33 cellular contexts compared by ENCODE assay signal in genomic region chr18:64765908-64766307, GRCh38.
"Had no signal": no experiment of that assay in that cellular context is flagged by ENCODE, and none has a peak within 500 bp of the region (broad histone marks: within the 10 kb centered on the region; RNA-seq: fewer than 3 reads in every experiment).

No MANE protein-coding gene starts in this region.

- H3K27ac ChIP-seq: adrenal gland, body of pancreas, cardiac muscle cell, colonic mucosa, WERI-Rb-1 had no signal

- H3K4me1 Mint-ChIP-seq: activated naive CD4-positive, alpha-beta T cell treated with anti-CD3 and anti-CD28 coated beads, Interleukin-2, amount 50 U/mL, for 24 hours; activated naive CD8-positive, alpha-beta T cell treated with anti-CD3 and anti-CD28 coated beads for 36 hours; activated naive CD8-positive, alpha-beta T cell treated with anti-CD3 and anti-CD28 coated beads, Interleukin-2, amount 50 U/mL, for 24 hours; T-helper 17 cell had no signal

- H3K36me3 ChIP-seq: adrenal gland, cardiac muscle cell, colonic mucosa, WERI-Rb-1 had no signal

- H3K9me3 Mint-ChIP-seq: activated B cell treated with CpG ODN at 0.5 μM for 24 hours, endodermal cell had no signal

- H3K27me3 ChIP-seq: adrenal gland, body of pancreas, cardiac muscle cell, colonic mucosa had no signal

- H3K4me3 Mint-ChIP-seq: activated B cell treated with CpG ODN at 0.5 μM for 24 hours; activated CD8-positive, alpha-beta T cell treated with anti-CD3 and anti-CD28 coated beads for 36 hours; activated naive CD4-positive, alpha-beta T cell treated with anti-CD3 and anti-CD28 coated beads for 36 hours; activated naive CD4-positive, alpha-beta T cell treated with anti-CD3 and anti-CD28 coated beads, Interleukin-2, amount 50 U/mL, for 24 hours; activated naive CD8-positive, alpha-beta T cell treated with anti-CD3 and anti-CD28 coated beads for 36 hours; activated naive CD8-positive, alpha-beta T cell treated with anti-CD3 and anti-CD28 coated beads, Interleukin-2, amount 50 U/mL, for 24 hours; activated T-helper 1 cell treated with anti-CD3 and anti-CD28 coated beads, Interleukin-12 subunit alpha, Interleukin-12 subunit beta, Interleukin-2, Interleukin-4 antibody, amounts not matched to agents 30 ng/mL and 10 ng/mL and 1 ng/mL, durations not matched to agents 14 hours and 24 hours and 36 hours; endodermal cell; T-helper 17 cell; T-helper 2 cell treated with Interferon-gamma antibody and Interleukin-4, amounts not matched to agents 5 μg/mL and 100 μg/mL, for 36 hours had no signal

- H3K4me1 ChIP-seq: adrenal gland, body of pancreas, colonic mucosa had no signal

- H3K27ac Mint-ChIP-seq: activated B cell treated with CpG ODN at 0.5 μM for 24 hours; activated CD8-positive, alpha-beta T cell treated with anti-CD3 and anti-CD28 coated beads for 36 hours; activated naive CD4-positive, alpha-beta T cell treated with anti-CD3 and anti-CD28 coated beads for 36 hours; activated naive CD4-positive, alpha-beta T cell treated with anti-CD3 and anti-CD28 coated beads, Interleukin-2, amount 50 U/mL, for 24 hours; activated naive CD8-positive, alpha-beta T cell treated with anti-CD3 and anti-CD28 coated beads for 36 hours; activated naive CD8-positive, alpha-beta T cell treated with anti-CD3 and anti-CD28 coated beads, Interleukin-2, amount 50 U/mL, for 24 hours; activated T-helper 1 cell treated with anti-CD3 and anti-CD28 coated beads, Interleukin-12 subunit alpha, Interleukin-12 subunit beta, Interleukin-2, Interleukin-4 antibody, amounts not matched to agents 30 ng/mL and 10 ng/mL and 1 ng/mL, durations not matched to agents 14 hours and 24 hours and 36 hours; activated T-helper 2 cell treated with anti-CD3 and anti-CD28 coated beads, Interferon-gamma antibody, Interleukin-2, Interleukin-4, amounts not matched to agents 10 μg/mL and 5 μg/mL and 100 μg/mL, durations not matched to agents 14 hours and 24 hours and 36 hours; endodermal cell; T-helper 17 cell; T-helper 2 cell treated with Interferon-gamma antibody and Interleukin-4, amounts not matched to agents 5 μg/mL and 100 μg/mL, for 36 hours had no signal

- DNase-seq: activated B cell treated with CpG ODN at 0.5 μM for 24 hours; activated CD4-positive, alpha-beta T cell treated with anti-CD3 and anti-CD28 coated beads for 48 hours; activated CD4-positive, alpha-beta T cell treated with anti-CD3 and anti-CD28 coated beads, Interleukin-2, amount 50 U/mL, for 1 hour; activated CD4-positive, alpha-beta T cell treated with anti-CD3 and anti-CD28 coated beads, Interleukin-2, amount 50 U/mL, for 48 hours; activated CD8-positive, alpha-beta memory T cell treated with anti-CD3 and anti-CD28 coated beads for 24 hours; activated CD8-positive, alpha-beta T cell treated with anti-CD3 and anti-CD28 coated beads for 36 hours; activated effector memory CD4-positive, alpha-beta T cell treated with anti-CD3 and anti-CD28 coated beads, Interleukin-2, amount 50 U/mL, for 16 hours; activated naive CD4-positive, alpha-beta T cell treated with anti-CD3 and anti-CD28 coated beads for 36 hours; activated naive CD8-positive, alpha-beta T cell treated with anti-CD3 and anti-CD28 coated beads for 36 hours; activated naive CD8-positive, alpha-beta T cell treated with anti-CD3 and anti-CD28 coated beads, Interleukin-2, amount 50 U/mL, for 24 hours; activated T-cell treated with anti-CD3 and anti-CD28 coated beads, Interleukin-2, amount 50 U/mL, for 1 hour; activated T-cell treated with anti-CD3 and anti-CD28 coated beads, Interleukin-2, amount 50 U/mL, for 48 hours; adrenal gland; amygdala; aorta; body of pancreas; central memory CD4-positive, alpha-beta T cell; cerebellar nuclear complex; colonic mucosa; effector CD8-positive, alpha-beta T cell; endodermal cell; foreskin fibroblast; head of caudate nucleus; T-helper 17 cell; T1000 had no signal

- H3K4me3 ChIP-seq: adrenal gland, body of pancreas, cardiac muscle cell, colonic mucosa had no signal

- H3K9me3 ChIP-seq: adrenal gland, body of pancreas, colonic mucosa had no signal

- H3K36me3 Mint-ChIP-seq: activated naive CD4-positive, alpha-beta T cell treated with anti-CD3 and anti-CD28 coated beads, Interleukin-2, amount 50 U/mL, for 24 hours; activated naive CD8-positive, alpha-beta T cell treated with anti-CD3 and anti-CD28 coated beads for 36 hours had no signal

- ATAC-seq: activated CD4-positive, CD25-positive, alpha-beta regulatory T cell treated with anti-CD3 and anti-CD28 coated beads, Interleukin-2, amount 50 U/mL, for 24 hours; activated CD8-positive, alpha-beta T cell treated with anti-CD3 and anti-CD28 coated beads for 36 hours; activated naive CD8-positive, alpha-beta T cell treated with anti-CD3 and anti-CD28 coated beads, Interleukin-2, amount 50 U/mL, for 24 hours; body of pancreas; esophagus mucosa; T-helper 17 cell had no signal

- H3K27me3 Mint-ChIP-seq: activated B cell treated with CpG ODN at 0.5 μM for 24 hours; activated CD8-positive, alpha-beta T cell treated with anti-CD3 and anti-CD28 coated beads for 36 hours; activated naive CD4-positive, alpha-beta T cell treated with anti-CD3 and anti-CD28 coated beads, Interleukin-2, amount 50 U/mL, for 24 hours; activated naive CD8-positive, alpha-beta T cell treated with anti-CD3 and anti-CD28 coated beads for 36 hours; activated naive CD8-positive, alpha-beta T cell treated with anti-CD3 and anti-CD28 coated beads, Interleukin-2, amount 50 U/mL, for 24 hours; T-helper 17 cell had no signal
